18 cellular contexts compared by ENCODE assay signal in genomic region chr6:110013396-110013795, GRCh38. TPM values are rescaled to one million over a fixed set of nuclear protein-coding genes. Genes with fewer than 3 reads are reported as not detected.
A peak's percentile ranks its signal among the peaks of the same experiment; 100 is the strongest.
DNase-seq lines count a peak whose midpoint lies in the region; ATAC-seq and TF ChIP-seq lines count a peak whose summit lies in the region.
"Had no signal": no experiment of that assay in that cellular context is flagged by ENCODE, and none has a peak within 500 bp of the region (broad histone marks: within the 10 kb centered on the region; RNA-seq: fewer than 3 reads in every experiment).

No MANE protein-coding gene starts in this region.

- TF ChIP-seq CTCF in heart right ventricle (IDR thresholded peaks at IDR 0.05) (no peak), heart left ventricle (IDR thresholded peaks at IDR 0.05) (no peak)

- no peaks in the 10 kb centered on the region for H3K36me3 Mint-ChIP-seq in natural killer cell treated with Interleukin-12 subunit alpha and Interleukin-12 subunit beta and Interleukin-15 and Interleukin-18, amount 100 ng/mL, for 72 hours
- H3K36me3 Mint-ChIP-seq: CD4-positive, CD25-positive, alpha-beta regulatory T cell; CD8-positive, alpha-beta memory T cell had no signal

- intact Hi-C loops in heart right ventricle (cut with DNase I) = no loop called here
- intact Hi-C loops in heart left ventricle (cut with DNase I) = no loop called here

- H3K4me3 ChIP-seq in heart right ventricle (no peak overlapping the region), heart left ventricle (no peak overlapping the region)
- H3K4me3 ChIP-seq: GM23338 had no signal

- H3K27ac ChIP-seq in heart right ventricle (no peak overlapping the region), heart left ventricle (no peak overlapping the region), caudate nucleus (ENCODE audit: low read depth, low read length) (peak overlapping the region; percentile 42)

- no peak overlapping the region for H3K4me3 Mint-ChIP-seq in natural killer cell treated with Interleukin-12 subunit alpha and Interleukin-12 subunit beta and Interleukin-15 and Interleukin-18, amount 100 ng/mL, for 72 hours
- H3K4me3 Mint-ChIP-seq: CD4-positive, CD25-positive, alpha-beta regulatory T cell; CD8-positive, alpha-beta memory T cell; GM23338 had no signal

- H3K4me1 ChIP-seq in heart right ventricle (no peaks in the 10 kb centered on the region), heart left ventricle (no peaks in the 10 kb centered on the region)
- H3K4me1 ChIP-seq: BE2C had no signal

- no peaks in the 10 kb centered on the region for H3K36me3 ChIP-seq in heart right ventricle
- H3K36me3 ChIP-seq in heart left ventricle = no peaks in the 10 kb centered on the region
- H3K36me3 ChIP-seq: BE2C had no signal

- ATAC-seq in heart right ventricle (peak in 3 of 8 donors; percentile 27 to 58 (median 38)), heart left ventricle (no peak)
- ATAC-seq in natural killer cell treated with Interleukin-12 subunit alpha and Interleukin-12 subunit beta and Interleukin-15 and Interleukin-18, amount 100 ng/mL, for 72 hours = no peak
- ATAC-seq: GM23338 had no signal

- no peak overlapping the region for H3K27ac Mint-ChIP-seq in natural killer cell treated with Interleukin-12 subunit alpha and Interleukin-12 subunit beta and Interleukin-15 and Interleukin-18, amount 100 ng/mL, for 72 hours
- H3K27ac Mint-ChIP-seq: CD4-positive, CD25-positive, alpha-beta regulatory T cell; CD8-positive, alpha-beta memory T cell; GM23338 had no signal

- H3K27me3 ChIP-seq in heart right ventricle = peaks cover 0 to 18% (median 4%) of the 10 kb centered on the region in 7 donors
- H3K27me3 ChIP-seq in heart left ventricle = peaks cover 0 to 9% (median 0%) of the 10 kb centered on the region in 9 donors
- H3K27me3 ChIP-seq: BE2C had no signal

- H3K4me1 Mint-ChIP-seq in natural killer cell treated with Interleukin-12 subunit alpha and Interleukin-12 subunit beta and Interleukin-15 and Interleukin-18, amount 100 ng/mL, for 72 hours (ENCODE audit: low read depth in 2 of 2) = no peaks in the 10 kb centered on the region
- H3K4me1 Mint-ChIP-seq: CD4-positive, CD25-positive, alpha-beta regulatory T cell; CD8-positive, alpha-beta memory T cell had no signal

- H3K9me3 ChIP-seq in heart right ventricle (no peaks in the 10 kb centered on the region), heart left ventricle (no peaks in the 10 kb centered on the region)
- H3K9me3 ChIP-seq: BE2C had no signal

- 55 to 62% methylated on average over 6 of the region's 6 CpGs for WGBS in heart right ventricle, 2 donors
- 49 to 66% (median 62%) methylated on average over 6 of the region's 6 CpGs for WGBS in heart left ventricle, 4 donors

- no peak for TF ChIP-seq POLR2A in heart left ventricle (IDR thresholded peaks at IDR 0.05)

- H3K27me3 Mint-ChIP-seq in natural killer cell treated with Interleukin-12 subunit alpha and Interleukin-12 subunit beta and Interleukin-15 and Interleukin-18, amount 100 ng/mL, for 72 hours = peaks cover 3 to 24% of the 10 kb centered on the region in 2 donors

- no peaks in the 10 kb centered on the region for H3K9me3 Mint-ChIP-seq in natural killer cell treated with Interleukin-12 subunit alpha and Interleukin-12 subunit beta and Interleukin-15 and Interleukin-18, amount 100 ng/mL, for 72 hours

- DNase-seq in heart right ventricle (peak; percentile 9 to 10), heart left ventricle (no peak), caudate nucleus (lab: John Stamatoyannopoulos, UW) (peak in 17 of 61 donors; percentile 7 to 80 (median 25)), inferior parietal cortex (ENCODE audit: extremely low spot score) (peak; percentile 25)
- DNase-seq in natural killer cell treated with Interleukin-12 subunit alpha and Interleukin-12 subunit beta and Interleukin-15 and Interleukin-18, amount 100 ng/mL, for 72 hours (ENCODE audit: low spot score) = no peak
- DNase-seq in stimulated activated naive CD4-positive, alpha-beta T cell (lab: John Stamatoyannopoulos, UW) = no peak
- DNase-seq: BE2C; C1 segment of cervical spinal cord; CD4-positive, CD25-positive, alpha-beta regulatory T cell; CD8-positive, alpha-beta memory T cell; COR-L47; DMS 273 treated with DMSO at 0.1 percent for 48 hours; DMS53; GDM1; HCEC 1CT had no signal

RNA-seq across cellular contexts. Expression of gene GPR6, which starts 35.3 kb away (rescaled TPM):
- total RNA-seq in heart right ventricle (not detected), heart left ventricle (not detected)
- polyA plus RNA-seq in heart right ventricle (not detected), heart left ventricle (not detected)
- not detected for total RNA-seq in natural killer cell treated with Interleukin-12 subunit alpha and Interleukin-12 subunit beta and Interleukin-15 and Interleukin-18, amount 100 ng/mL, for 72 hours
- total RNA-seq: A172; CD4-positive, CD25-positive, alpha-beta regulatory T cell; CD8-positive, alpha-beta memory T cell; HT-29 had no signal
- polyA plus RNA-seq: CD4-positive, CD25-positive, alpha-beta regulatory T cell; CD8-positive, alpha-beta memory T cell; GM23338 had no signal

Comparison
In these comparisons a context has a peak if more than half of its experiments do, and no peak if none do; other contexts are left out.
1. DNase-seq: peak in heart right ventricle (2 of 2) and inferior parietal cortex (single experiment); none in heart left ventricle (0 of 5), natural killer cell treated with Interleukin-12 subunit alpha and Interleukin-12 subunit beta and Interleukin-15 and Interleukin-18, amount 100 ng/mL, for 72 hours (single experiment) and stimulated activated naive CD4-positive, alpha-beta T cell (0 of 6).